In the genomic region with DNA sequence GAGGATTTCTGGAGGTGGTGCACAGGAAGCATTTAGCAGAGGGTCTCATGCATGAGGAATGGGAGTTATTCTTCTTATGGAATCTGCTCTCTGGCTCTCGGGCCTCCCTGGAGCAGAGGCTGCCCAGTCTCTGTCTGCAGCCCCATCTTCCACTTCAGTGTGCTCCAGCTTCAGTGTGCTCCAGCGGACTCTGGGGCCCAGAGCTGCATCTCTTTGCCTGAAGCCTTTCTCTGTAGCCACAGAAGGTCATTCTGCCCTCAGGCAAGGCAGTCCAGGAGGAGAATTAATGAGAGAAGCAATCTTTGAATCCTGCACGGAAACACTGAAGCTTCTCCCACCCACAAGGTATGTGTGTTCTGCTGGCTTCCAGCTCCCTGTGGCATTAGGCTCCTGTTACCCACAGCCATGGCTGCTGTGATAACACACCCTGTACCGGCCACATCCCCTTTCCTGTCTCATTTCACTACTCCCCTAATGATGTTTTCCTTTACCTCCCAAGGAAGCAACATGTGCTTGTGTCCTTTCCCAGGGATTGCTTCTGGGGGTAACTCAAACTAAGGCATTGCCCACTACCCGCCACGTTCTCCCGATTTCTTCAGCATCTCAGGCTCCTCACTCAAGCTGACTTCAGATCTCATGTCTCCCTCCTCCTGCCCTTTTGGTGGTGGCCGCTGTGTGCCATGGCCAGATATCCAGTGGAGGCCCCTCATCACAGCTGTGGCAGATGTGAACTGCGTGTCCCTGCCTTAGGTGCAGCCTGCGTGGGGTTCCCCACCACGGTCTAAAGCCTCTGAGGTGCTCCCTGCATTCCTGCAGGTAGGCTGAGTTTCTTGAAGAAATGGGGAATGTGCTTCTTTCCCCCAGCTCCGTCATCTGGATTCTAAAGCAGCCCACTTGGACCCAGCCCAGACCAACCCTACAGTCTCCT, we compare ENCODE assay signal across 16 cellular contexts.
DNase-seq lines count a peak whose midpoint lies in the region; ATAC-seq, FAIRE-seq and TF ChIP-seq lines count a peak whose summit lies in the region.
"Had no signal": no experiment of that assay in that cellular context is flagged by ENCODE, and none has a peak within 500 bp of the region (broad histone marks: within the 10 kb centered on the region; RNA-seq: fewer than 3 reads in every experiment).

No MANE protein-coding gene starts in this region.

- H3K4me2 ChIP-seq in astrocyte (ENCODE audit: low read length) (no peak overlapping the region), neural progenitor cell (no peak overlapping the region)
- H3K4me2 ChIP-seq: A549 had no signal

- H3K4me1 ChIP-seq in right atrium auricular region: peaks cover 0 to 9% of the 10 kb centered on the region in 2 donors
- no peaks in the 10 kb centered on the region for H3K4me1 ChIP-seq in astrocyte (ENCODE audit: insufficient read depth, low read length)
- H3K4me1 ChIP-seq in neural progenitor cell: peaks cover 5% of the 10 kb centered on the region
- H3K4me1 ChIP-seq in vagina: no peaks in the 10 kb centered on the region
- H3K4me1 ChIP-seq: A549 had no signal

- intact Hi-C loops in Right ventricle myocardium superior (cut with DNase I) (no loop called here), vagina (cut with DNase I) (no loop called here)

- H3K27ac Mint-ChIP-seq in astrocyte (ENCODE audit: unreplicated experiment): no peak overlapping the region
- peak overlapping the region; percentile 22 for H3K27ac Mint-ChIP-seq in neural progenitor cell
- H3K27ac Mint-ChIP-seq: CD4-positive, alpha-beta memory T cell had no signal

- H3K9me3 ChIP-seq in right atrium auricular region (no peaks in the 10 kb centered on the region), astrocyte (ENCODE audit: insufficient read depth, low read depth, low read length) (no peaks in the 10 kb centered on the region), neural progenitor cell (ENCODE audit: low read depth) (no peaks in the 10 kb centered on the region), vagina (no peaks in the 10 kb centered on the region)
- H3K9me3 ChIP-seq: A549 had no signal

- H3K36me3 Mint-ChIP-seq in astrocyte (ENCODE audit: low read depth, unreplicated experiment) (peaks cover 3% of the 10 kb centered on the region), neural progenitor cell (no peaks in the 10 kb centered on the region)
- H3K36me3 Mint-ChIP-seq: CD4-positive, alpha-beta memory T cell had no signal

- H3K36me3 ChIP-seq in right atrium auricular region (no peaks in the 10 kb centered on the region), astrocyte (ENCODE audit: insufficient read depth, low read length) (no peaks in the 10 kb centered on the region), neural progenitor cell (no peaks in the 10 kb centered on the region), vagina (no peaks in the 10 kb centered on the region)

- FAIRE-seq in astrocyte (lab: Jason Lieb, UNC) (no peak), D721Med (lab: Jason Lieb, UNC) (no peak)
- FAIRE-seq: A549 had no signal

- TF ChIP-seq CTCF in right atrium auricular region (IDR thresholded peaks at IDR 0.05) (no peak), astrocyte (IDR thresholded peaks at IDR 0.05; ENCODE audit: insufficient read depth, low read depth, low read length) (no peak), neural progenitor cell (IDR thresholded peaks at IDR 0.05) (no peak), vagina (IDR thresholded peaks at IDR 0.05) (no peak), D721Med (IDR thresholded peaks at IDR 0.05; ENCODE audit: insufficient read depth, missing control alignments) (no peak)

- DNase-seq in right atrium auricular region (ENCODE audit: low spot score) (peak; percentile 40), Right ventricle myocardium superior (no peak), astrocyte (ENCODE audit: low read depth) (no peak), neural progenitor cell (ENCODE audit: low spot score) (no peak), vagina (ENCODE audit: extremely low spot score in 2 of 2) (peak; percentile 42 to 61), D721Med (ENCODE audit: insufficient read length, low spot score) (no peak)
- DNase-seq: AML-193; CD4-positive, alpha-beta memory T cell; IMR-90; Kasumi-1; NCI-H1417 treated with DMSO at 0.1 percent for 48 hours; NCI-H2029 treated with DMSO at 0.1 percent for 48 hours; NCI-H510A had no signal

- H3K4me3 ChIP-seq in right atrium auricular region (no peak overlapping the region), astrocyte (ENCODE audit: insufficient read depth, low read depth, low read length) (no peak overlapping the region), neural progenitor cell (no peak overlapping the region), vagina (no peak overlapping the region)
- H3K4me3 ChIP-seq: A549 had no signal

- no peaks in the 10 kb centered on the region for H3F3A ChIP-seq in neural progenitor cell (ENCODE audit: low read depth)

- H3K9ac ChIP-seq in astrocyte (ENCODE audit: low read length) (no peak overlapping the region), neural progenitor cell (no peak overlapping the region)

- H4K20me1 ChIP-seq in astrocyte (ENCODE audit: insufficient read depth, low read length): no peaks in the 10 kb centered on the region
- H4K20me1 ChIP-seq in neural progenitor cell (ENCODE audit: low read depth): no peaks in the 10 kb centered on the region

- ATAC-seq in Right ventricle myocardium superior (ENCODE audit: poor library complexity): no peak
- ATAC-seq in GM19463 (IDR thresholded peaks at IDR 0.05; ENCODE audit: unreplicated experiment): no peak
- no peak for ATAC-seq in HG03139 (IDR thresholded peaks at IDR 0.05; ENCODE audit: unreplicated experiment)
- ATAC-seq: A549 had no signal

- H3K27me3 ChIP-seq in right atrium auricular region (no peaks in the 10 kb centered on the region), astrocyte (ENCODE audit: insufficient read depth, low read length) (peaks cover 6% of the 10 kb centered on the region), neural progenitor cell (no peaks in the 10 kb centered on the region), vagina (no peaks in the 10 kb centered on the region)

- H3K9me3 Mint-ChIP-seq in astrocyte (ENCODE audit: unreplicated experiment) (peaks cover 18% of the 10 kb centered on the region), neural progenitor cell (peaks cover 2% of the 10 kb centered on the region)
- H3K9me3 Mint-ChIP-seq: CD4-positive, alpha-beta memory T cell had no signal

- peak overlapping the region; percentile 68 for H3K4me3 Mint-ChIP-seq in astrocyte (ENCODE audit: unreplicated experiment)
- peak overlapping the region; percentile 35 for H3K4me3 Mint-ChIP-seq in neural progenitor cell
- H3K4me3 Mint-ChIP-seq: CD4-positive, alpha-beta memory T cell had no signal

- TF ChIP-seq POLR2A in vagina (IDR thresholded peaks at IDR 0.05): no peak

- no peak overlapping the region for H3K27ac ChIP-seq in right atrium auricular region
- H3K27ac ChIP-seq in astrocyte (ENCODE audit: low read depth, low read length): no peak overlapping the region
- H3K27ac ChIP-seq in neural progenitor cell: no peak overlapping the region
- H3K27ac ChIP-seq in vagina: no peak overlapping the region
- H3K27ac ChIP-seq: A549 had no signal

- H2AFZ ChIP-seq in astrocyte (ENCODE audit: low read depth, low read length): no peak overlapping the region
- no peak overlapping the region for H2AFZ ChIP-seq in neural progenitor cell (replicated peaks)

- H3K27me3 Mint-ChIP-seq in astrocyte (ENCODE audit: low read depth, unreplicated experiment) (peaks cover 15% of the 10 kb centered on the region), neural progenitor cell (ENCODE audit: insufficient read depth, low read depth) (peaks cover 9% of the 10 kb centered on the region)

- no peaks in the 10 kb centered on the region for H3K4me1 Mint-ChIP-seq in astrocyte (ENCODE audit: low read depth, unreplicated experiment)
- peaks cover 6% of the 10 kb centered on the region for H3K4me1 Mint-ChIP-seq in neural progenitor cell
- H3K4me1 Mint-ChIP-seq: CD4-positive, alpha-beta memory T cell had no signal

- H3K79me2 ChIP-seq in astrocyte (ENCODE audit: insufficient read depth, low read length) (no peaks in the 10 kb centered on the region), neural progenitor cell (ENCODE audit: low read depth) (no peaks in the 10 kb centered on the region)

Comparison
In these comparisons a context has a peak if more than half of its experiments do, and no peak if none do; other contexts are left out.
1. DNase-seq: peak in right atrium auricular region (single experiment) and vagina (2 of 2); none in Right ventricle myocardium superior (single experiment), astrocyte (single experiment), neural progenitor cell (single experiment) and D721Med (single experiment).